8 cellular contexts compared by ENCODE assay signal in genomic region chr2:118224144-118224887, GRCh38.
A peak's percentile ranks its signal among the peaks of the same experiment; 100 is the strongest.
DNase-seq lines count a peak whose midpoint lies in the region; ATAC-seq and TF ChIP-seq lines count a peak whose summit lies in the region.

No MANE protein-coding gene starts in this region.

- H3K4me1 Mint-ChIP-seq in CD4-positive, alpha-beta T cell (ENCODE audit: low read depth), result peaks cover 28% of the 10 kb centered on the region

- no peaks in the 10 kb centered on the region for H3K36me3 ChIP-seq in HUES64 (ENCODE audit: insufficient read depth, low read length)

- H3K9me3 ChIP-seq in CD4-positive, alpha-beta T cell (ENCODE audit: control insufficient read depth, low read length), result no peaks in the 10 kb centered on the region
- H3K9me3 ChIP-seq in HUES64 (ENCODE audit: insufficient read depth, low read depth, low read length), result no peaks in the 10 kb centered on the region

- H3K9me3 Mint-ChIP-seq in CD4-positive, alpha-beta T cell, result no peaks in the 10 kb centered on the region

- H3K27me3 ChIP-seq in CD4-positive, alpha-beta T cell (ENCODE audit: control insufficient read depth, insufficient read depth, low read length), result peaks cover 62% of the 10 kb centered on the region
- H3K27me3 ChIP-seq in HUES64 (ENCODE audit: insufficient read depth, low read length), result peaks cover 45% of the 10 kb centered on the region

- H3K4me1 ChIP-seq in HUES64 (ENCODE audit: insufficient read depth, low read length), result peaks cover 23% of the 10 kb centered on the region

- peak overlapping the region; percentile 68 for H3K4me3 ChIP-seq in HUES64 (ENCODE audit: low read length)

- POLR2A ChIA-PET in CD4-positive, alpha-beta T cell (lab: Charles Lee), result interaction anchor here (0.6 to 1.3 kb wide), 6 partner anchors 37 to 659 kb away, joined by 3 to 6 read pairs (median 4); partner anchors contain the start of genes CCDC93 and DDX18

- no peak overlapping the region for H3K27ac ChIP-seq in CD4-positive, alpha-beta T cell (ENCODE audit: low read depth, low read length)
- H3K27ac ChIP-seq in HUES64 (ENCODE audit: low read depth, low read length), result peak overlapping the region; percentile 71

- peak; percentile 50 for ATAC-seq in CD4-positive, alpha-beta T cell (ENCODE audit: poor library complexity)

- WGBS in HUES64, result 1% methylated on average over 72 of the region's 72 CpGs

- H3K27me3 Mint-ChIP-seq in CD4-positive, alpha-beta T cell, result peaks cover 88% of the 10 kb centered on the region

- peak overlapping the region; percentile 86 for H3K4me3 Mint-ChIP-seq in CD4-positive, alpha-beta T cell

- peak overlapping the region; percentile 73 for H3K9ac ChIP-seq in HUES64 (ENCODE audit: low read depth, low read length)

- peak overlapping the region; percentile 61 for H3K27ac Mint-ChIP-seq in CD4-positive, alpha-beta T cell

- CTCF ChIA-PET in CD4-positive, alpha-beta T cell (lab: Charles Lee), result interaction anchor here (2.0 kb wide), 1 partner anchor 631 kb away, joined by 11 read pairs; no protein-coding TSS in a partner anchor

- no peaks in the 10 kb centered on the region for H3K36me3 Mint-ChIP-seq in CD4-positive, alpha-beta T cell (ENCODE audit: low read depth)

- no peak for TF ChIP-seq CTCF in CD4-positive, alpha-beta T cell (IDR thresholded peaks at IDR 0.05)
- TF ChIP-seq CTCF in GM20000 (IDR thresholded peaks at IDR 0.05; ENCODE audit: extremely low read depth, missing control alignments), result no peak

- intact Hi-C loops in CD4-positive, alpha-beta T cell (cut with DNase I, micrococcal nuclease), result loop anchor here in 1 of 2 experiments (10.0 kb wide), 3 partner anchors 950 to 1250 kb away; partner anchors contain the start of genes C2orf76 and DBI

- DNase-seq in CD4-positive, alpha-beta T cell, result peak in 8 of 10 experiments; percentile 2 to 43 (median 11)
- DNase-seq in GM20000 (ENCODE audit: low spot score), result peak; percentile 77
- DNase-seq in activated effector memory CD4-positive, alpha-beta T cell treated with Interleukin-2 at 50 U/mL for 16 hours, result peak; percentile 11
- DNase-seq in iPS-NIHi11 (ENCODE audit: low spot score), result peak; percentile 50
- DNase-seq in stimulated activated CD4-positive, alpha-beta T cell treated with anti-CD3 and anti-CD28 coated beads, Interleukin-4, amount 100 ng/mL, for 24 hours, result peak; percentile 19
- DNase-seq in DMS 273 (lab: John Stamatoyannopoulos, UW; ENCODE audit: unreplicated experiment), result no peak
- DNase-seq in HK-2 (ENCODE audit: unreplicated experiment), result no peak

Comparison
In these comparisons a context has a peak if more than half of its experiments do, and no peak if none do; other contexts are left out.
1. DNase-seq: peak in CD4-positive, alpha-beta T cell (8 of 10), GM20000 (single experiment), activated effector memory CD4-positive, alpha-beta T cell treated with Interleukin-2 at 50 U/mL for 16 hours (single experiment), iPS-NIHi11 (single experiment) and stimulated activated CD4-positive, alpha-beta T cell treated with anti-CD3 and anti-CD28 coated beads, Interleukin-4, amount 100 ng/mL, for 24 hours (single experiment); none in DMS 273 (single experiment) and HK-2 (single experiment).